Comparison of ENCODE assay signal across 8 cellular contexts in the genomic region with DNA sequence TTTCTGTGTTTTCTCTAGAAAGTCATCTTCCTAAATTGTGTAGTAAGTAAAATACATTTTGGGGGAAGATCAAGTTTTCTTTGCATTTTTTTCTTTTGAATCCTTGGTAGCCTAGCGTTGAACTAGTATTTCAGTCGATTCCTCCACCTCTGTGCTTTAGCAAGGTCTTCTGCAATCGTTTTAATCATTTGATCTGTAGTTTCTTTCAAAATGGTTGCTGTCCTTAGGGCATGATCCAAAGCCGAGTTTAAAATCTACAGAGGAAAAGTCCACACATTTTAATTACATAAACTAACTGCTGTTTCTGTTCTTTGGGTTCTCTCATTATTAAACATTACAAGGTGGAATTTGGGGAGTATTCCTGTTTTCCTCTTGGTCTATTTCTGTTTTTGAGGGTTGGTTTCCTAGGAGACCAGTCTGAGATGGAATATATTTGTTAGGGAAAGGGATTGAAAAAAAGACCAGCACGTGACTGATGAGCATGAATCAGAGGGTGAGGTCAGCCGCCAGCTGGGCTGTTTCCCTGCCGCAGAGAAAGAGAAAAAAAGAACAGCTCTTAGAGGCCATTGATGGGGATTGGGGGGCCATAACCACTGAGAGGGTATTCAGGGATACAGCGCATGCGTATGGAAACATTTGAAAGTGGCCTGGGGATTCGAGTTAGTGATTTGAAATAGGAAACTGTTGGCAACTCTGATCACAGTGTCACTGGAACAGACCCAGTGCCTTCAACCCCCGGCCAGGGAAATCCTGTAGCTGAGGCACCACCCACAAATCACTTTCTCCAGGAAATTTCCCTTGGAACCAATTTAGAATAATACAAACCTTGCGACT. TPM values are rescaled to one million over a fixed set of nuclear protein-coding genes. Genes with fewer than 3 reads are reported as not detected.
DNase-seq lines count a peak whose midpoint lies in the region; ATAC-seq, FAIRE-seq and TF ChIP-seq lines count a peak whose summit lies in the region.

No MANE protein-coding gene starts in this region.

- H3K4me1 Mint-ChIP-seq in HFFc6 (ENCODE audit: low read depth): peaks cover 56% of the 10 kb centered on the region

- H3K4me3 ChIP-seq in esophagus squamous epithelium: peak overlapping the region in 3 of 4 donors; percentile 31 to 57 (median 38)
- H3K4me3 ChIP-seq in uterus: peak overlapping the region; percentile 9 to 32

- H3K27me3 ChIP-seq in esophagus squamous epithelium: no peaks in the 10 kb centered on the region
- no peaks in the 10 kb centered on the region for H3K27me3 ChIP-seq in uterus

- H3K27ac ChIP-seq in esophagus squamous epithelium (peak overlapping the region; percentile 56 to 90 (median 83)), uterus (peak overlapping the region; percentile 92 to 95)

- H3K4me3 Mint-ChIP-seq in HFFc6: peak overlapping the region; percentile 85

- no peak for FAIRE-seq in D721Med (lab: Jason Lieb, UNC)

- TF ChIP-seq CTCF in HFFc6 (IDR thresholded peaks at IDR 0.05) (no peak), esophagus squamous epithelium (IDR thresholded peaks at IDR 0.05) (no peak), uterus (IDR thresholded peaks at IDR 0.05) (no peak), D721Med (IDR thresholded peaks at IDR 0.05; ENCODE audit: insufficient read depth, missing control alignments) (no peak)

- H3K36me3 Mint-ChIP-seq in HFFc6 (ENCODE audit: low read depth): no peaks in the 10 kb centered on the region
- no peaks in the 10 kb centered on the region for H3K36me3 Mint-ChIP-seq in activated naive CD4-positive, alpha-beta T cell treated with anti-CD3 and anti-CD28 coated beads, Interleukin-2, amount 50 U/mL, for 72 hours

- intact Hi-C loops in esophagus squamous epithelium (cut with DNase I): no loop called here
- intact Hi-C loops in uterus (cut with DNase I; ENCODE audit: low total_unique reads): loop anchor here (10.0 kb wide), 1 partner anchor 71 kb away; the partner anchor contains the start of gene STXBP3

- no peaks in the 10 kb centered on the region for H3K9me3 Mint-ChIP-seq in HFFc6
- no peaks in the 10 kb centered on the region for H3K9me3 Mint-ChIP-seq in activated naive CD4-positive, alpha-beta T cell treated with anti-CD3 and anti-CD28 coated beads, Interleukin-2, amount 50 U/mL, for 72 hours

- H3K27ac Mint-ChIP-seq in HFFc6: peak overlapping the region; percentile 100
- H3K27ac Mint-ChIP-seq in activated naive CD4-positive, alpha-beta T cell treated with anti-CD3 and anti-CD28 coated beads, Interleukin-2, amount 50 U/mL, for 72 hours: no peak overlapping the region

- no peak for ATAC-seq in activated naive CD4-positive, alpha-beta T cell treated with anti-CD3 and anti-CD28 coated beads, Interleukin-2, amount 50 U/mL, for 72 hours
- no peak for ATAC-seq in GM21825 (IDR thresholded peaks at IDR 0.05; ENCODE audit: unreplicated experiment)

- DNase-seq in HFFc6 (peak; percentile 94), RPMI7951 (ENCODE audit: low read depth) (peak; percentile 96), esophagus squamous epithelium (lab: John Stamatoyannopoulos, UW) (no peak), mucosa of gallbladder (ENCODE audit: low spot score) (peak; percentile 67), uterus (peak; percentile 83 to 89), D721Med (ENCODE audit: insufficient read length, low spot score) (no peak)
- no peak for DNase-seq in activated naive CD4-positive, alpha-beta T cell treated with anti-CD3 and anti-CD28 coated beads, Interleukin-2, amount 50 U/mL, for 72 hours (ENCODE audit: low spot score in 2 of 2)

- 21 to 23% methylated on average over 12 of the region's 12 CpGs for WGBS in esophagus squamous epithelium, 2 donors

- H3K27me3 Mint-ChIP-seq in HFFc6 (ENCODE audit: insufficient read depth): peaks cover 2% of the 10 kb centered on the region

- H3K4me1 ChIP-seq in esophagus squamous epithelium (peaks cover 15 to 48% (median 19%) of the 10 kb centered on the region in 3 donors), uterus (peaks cover 11 to 12% of the 10 kb centered on the region in 2 donors)

- H3K9me3 ChIP-seq in esophagus squamous epithelium: no peaks in the 10 kb centered on the region
- H3K9me3 ChIP-seq in uterus: no peaks in the 10 kb centered on the region

- H3K36me3 ChIP-seq in esophagus squamous epithelium (peaks cover 0 to 10% (median 4%) of the 10 kb centered on the region in 3 donors), uterus (no peaks in the 10 kb centered on the region)

- no peak for TF ChIP-seq POLR2A in esophagus squamous epithelium (IDR thresholded peaks at IDR 0.05)
- no peak for TF ChIP-seq POLR2A in uterus (IDR thresholded peaks at IDR 0.05)

RNA-seq across cellular contexts. Expression of gene AKNAD1, which starts 40.6 kb away (rescaled TPM):
- total RNA-seq in HFFc6 (2021; fragmentation: NEBNext Ultra II Directional; extraction: Animal tissue kit (Norgen Biotek cat#: 25700)): under 1 TPM in 2 of 6 experiments, not detected in 4; 0.39 to 0.57 TPM
- total RNA-seq in RPMI7951 (2014; rRNA removed; shearing (Covaris generic)): 4.0 and 4.7 TPM in 2 replicates
- total RNA-seq in esophagus squamous epithelium: 1 to 10 TPM in 2 of 4 donors, under 1 TPM in 1, not detected in 1; 0.09 to 4.8 (median 2.6) TPM
- 0.37 TPM for total RNA-seq in mucosa of gallbladder
- total RNA-seq in uterus: 10 to 100 TPM in 1 of 4 donors, under 1 TPM in 2, not detected in 1; 0.29 to 23.3 (median 0.98) TPM
- not detected for total RNA-seq in activated naive CD4-positive, alpha-beta T cell treated with anti-CD3 and anti-CD28 coated beads, Interleukin-2, amount 50 U/mL, for 72 hours

Comparison
In these comparisons a context has a peak if more than half of its experiments do, and no peak if none do; other contexts are left out.
1. DNase-seq: peak in HFFc6 (single experiment), RPMI7951 (single experiment), mucosa of gallbladder (single experiment) and uterus (2 of 2); none in esophagus squamous epithelium (single experiment), D721Med (single experiment) and activated naive CD4-positive, alpha-beta T cell treated with anti-CD3 and anti-CD28 coated beads, Interleukin-2, amount 50 U/mL, for 72 hours (0 of 2).